ENCODE assay signal across 1 cellular context in the genomic region with DNA sequence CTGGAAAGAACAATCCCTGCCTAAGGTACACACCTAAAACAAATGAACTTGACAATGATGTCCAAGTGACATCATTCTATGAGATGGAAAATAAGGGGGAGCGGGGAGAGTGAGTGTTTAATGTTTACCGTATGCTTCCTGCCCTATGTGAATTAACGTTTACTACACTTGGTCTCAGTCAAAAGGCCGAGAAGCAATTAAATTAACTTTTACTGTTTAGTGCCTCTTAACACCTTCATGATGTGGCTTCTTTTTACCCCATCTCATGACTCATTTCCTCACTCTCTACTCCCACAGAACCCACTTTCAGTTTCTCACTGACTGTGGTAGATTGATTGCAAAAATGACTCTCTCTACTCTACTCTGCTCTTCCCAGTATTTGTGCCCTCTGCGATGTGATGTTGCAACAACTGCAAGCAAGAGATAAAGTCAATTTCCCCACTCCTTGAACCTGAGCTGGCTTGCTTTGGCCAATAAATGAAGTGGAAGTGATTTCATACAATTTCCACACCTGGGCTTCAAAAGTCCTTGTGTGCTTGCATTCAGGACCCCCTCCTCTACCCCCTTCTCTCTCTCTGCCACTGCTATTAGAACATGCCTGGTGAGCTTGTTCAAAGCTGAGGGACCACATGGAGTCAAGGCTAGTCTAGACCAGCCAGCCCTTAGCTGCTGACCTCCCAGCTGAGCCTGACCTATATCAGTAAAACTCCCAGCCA.
TF ChIP-seq lines count a peak whose summit lies in the region.

No MANE protein-coding gene starts in this region.

TF ChIP-seq in K562, 482 proteins besides CTCF, POLR2A, EP300 and RAD21 (continued from another document):
- TF ChIP-seq, protein P1, sequence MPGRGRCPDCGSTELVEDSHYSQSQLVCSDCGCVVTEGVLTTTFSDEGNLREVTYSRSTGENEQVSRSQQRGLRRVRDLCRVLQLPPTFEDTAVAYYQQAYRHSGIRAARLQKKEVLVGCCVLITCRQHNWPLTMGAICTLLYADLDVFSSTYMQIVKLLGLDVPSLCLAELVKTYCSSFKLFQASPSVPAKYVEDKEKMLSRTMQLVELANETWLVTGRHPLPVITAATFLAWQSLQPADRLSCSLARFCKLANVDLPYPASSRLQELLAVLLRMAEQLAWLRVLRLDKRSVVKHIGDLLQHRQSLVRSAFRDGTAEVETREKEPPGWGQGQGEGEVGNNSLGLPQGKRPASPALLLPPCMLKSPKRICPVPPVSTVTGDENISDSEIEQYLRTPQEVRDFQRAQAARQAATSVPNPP (IDR thresholded peaks at IDR 0.05; ENCODE audit: borderline replicate concordance, insufficient read depth, insufficient read length) = no peak
- no peak for TF ChIP-seq HNRNPL (IDR thresholded peaks at IDR 0.05; ENCODE audit: low read depth, low read length)
- TF ChIP-seq FOSL1 (tag; conservative IDR thresholded peaks at IDR 0.05) = peak; percentile 100
- TF ChIP-seq CEBPB (tag; IDR thresholded peaks at IDR 0.05) = peak; percentile 99
- TF ChIP-seq IRF1 (CRISPR knock-in tag; IDR thresholded peaks at IDR 0.05; ENCODE audit: borderline replicate concordance) = 0 out of 2 replicates have a peak, but pooled peaks have one; percentile 67
- TF ChIP-seq ZNF384 (IDR thresholded peaks at IDR 0.05; ENCODE audit: low read depth, low read length) = no peak
- TF ChIP-seq ZBTB5 (IDR thresholded peaks at IDR 0.05) = no peak
- TF ChIP-seq GABPA (tag; conservative IDR thresholded peaks at IDR 0.05; ENCODE audit: low read depth) = peak; percentile 45
- TF ChIP-seq RUNX1 (IDR thresholded peaks at IDR 0.05; ENCODE audit: low read depth) = no peak
- peak; percentile 90 for TF ChIP-seq ZNF232 (CRISPR knock-in tag; IDR thresholded peaks at IDR 0.05)
- no peak for TF ChIP-seq PTRF (tag; IDR thresholded peaks at IDR 0.05)
- no peak for TF ChIP-seq ILK (tag; IDR thresholded peaks at IDR 0.05; ENCODE audit: borderline replicate concordance, low read depth)
- no peak for TF ChIP-seq NFIX (CRISPR knock-in tag; IDR thresholded peaks at IDR 0.05; ENCODE audit: low read depth)
- peak; percentile 97 for TF ChIP-seq MEIS2 (IDR thresholded peaks at IDR 0.05; ENCODE audit: partially characterized antibody)
- TF ChIP-seq ZFP91 (CRISPR knock-in tag; IDR thresholded peaks at IDR 0.05) = no peak
- peak; percentile 94 for TF ChIP-seq HDAC2 (IDR thresholded peaks at IDR 0.05)
- no peak for TF ChIP-seq KLF13 (tag; IDR thresholded peaks at IDR 0.05; ENCODE audit: borderline replicate concordance, low read depth)
- no peak for TF ChIP-seq MCM5 (IDR thresholded peaks at IDR 0.05; ENCODE audit: low read depth)
- TF ChIP-seq USF1 (CRISPR knock-in tag; IDR thresholded peaks at IDR 0.05) = no peak
- TF ChIP-seq NFRKB (IDR thresholded peaks at IDR 0.05; ENCODE audit: low read depth) = no peak
- TF ChIP-seq ZNF444 (CRISPR knock-in tag; IDR thresholded peaks at IDR 0.05) = no peak
- TF ChIP-seq, protein P2, sequence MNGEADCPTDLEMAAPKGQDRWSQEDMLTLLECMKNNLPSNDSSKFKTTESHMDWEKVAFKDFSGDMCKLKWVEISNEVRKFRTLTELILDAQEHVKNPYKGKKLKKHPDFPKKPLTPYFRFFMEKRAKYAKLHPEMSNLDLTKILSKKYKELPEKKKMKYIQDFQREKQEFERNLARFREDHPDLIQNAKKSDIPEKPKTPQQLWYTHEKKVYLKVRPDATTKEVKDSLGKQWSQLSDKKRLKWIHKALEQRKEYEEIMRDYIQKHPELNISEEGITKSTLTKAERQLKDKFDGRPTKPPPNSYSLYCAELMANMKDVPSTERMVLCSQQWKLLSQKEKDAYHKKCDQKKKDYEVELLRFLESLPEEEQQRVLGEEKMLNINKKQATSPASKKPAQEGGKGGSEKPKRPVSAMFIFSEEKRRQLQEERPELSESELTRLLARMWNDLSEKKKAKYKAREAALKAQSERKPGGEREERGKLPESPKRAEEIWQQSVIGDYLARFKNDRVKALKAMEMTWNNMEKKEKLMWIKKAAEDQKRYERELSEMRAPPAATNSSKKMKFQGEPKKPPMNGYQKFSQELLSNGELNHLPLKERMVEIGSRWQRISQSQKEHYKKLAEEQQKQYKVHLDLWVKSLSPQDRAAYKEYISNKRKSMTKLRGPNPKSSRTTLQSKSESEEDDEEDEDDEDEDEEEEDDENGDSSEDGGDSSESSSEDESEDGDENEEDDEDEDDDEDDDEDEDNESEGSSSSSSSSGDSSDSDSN (IDR thresholded peaks at IDR 0.05; ENCODE audit: borderline replicate concordance in 1 of 2, low read depth in 2 of 2, low read length in 2 of 2) = 0 out of 4 replicates have a peak, but pooled peaks of 1 of the 2 experiments have one; percentile 24
- peak; percentile 69 for TF ChIP-seq HES1 (IDR thresholded peaks at IDR 0.05; ENCODE audit: low read depth)
- TF ChIP-seq ASH1L (IDR thresholded peaks at IDR 0.05; ENCODE audit: borderline replicate concordance, low read depth, partially characterized antibody) = no peak
- peak; percentile 77 for TF ChIP-seq SMAD4 (CRISPR knock-in tag; conservative IDR thresholded peaks at IDR 0.05)
- 0 out of 2 replicates have a peak, but pooled peaks have one; percentile 62 for TF ChIP-seq MYNN (IDR thresholded peaks at IDR 0.05)
- TF ChIP-seq MYNN (CRISPR knock-in tag; IDR thresholded peaks at IDR 0.05) = no peak
- TF ChIP-seq, protein P3, sequence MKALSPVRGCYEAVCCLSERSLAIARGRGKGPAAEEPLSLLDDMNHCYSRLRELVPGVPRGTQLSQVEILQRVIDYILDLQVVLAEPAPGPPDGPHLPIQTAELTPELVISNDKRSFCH (CRISPR knock-in tag; IDR thresholded peaks at IDR 0.05) = no peak
- TF ChIP-seq, protein P3 (tag; IDR thresholded peaks at IDR 0.05) = no peak
- TF ChIP-seq NR2C2 (CRISPR knock-in tag; IDR thresholded peaks at IDR 0.05) = no peak
- TF ChIP-seq NR2C2 (tag; IDR thresholded peaks at IDR 0.05) = peak; percentile 64
- TF ChIP-seq KAT8 (IDR thresholded peaks at IDR 0.05; ENCODE audit: low read depth) = no peak
- TF ChIP-seq CC2D1A (IDR thresholded peaks at IDR 0.05) = peak; percentile 45; the same call in 1 of the 2 replicates
- TF ChIP-seq ATF1 (CRISPR knock-in tag; IDR thresholded peaks at IDR 0.05) = no peak
- TF ChIP-seq ATF1 (tag; IDR thresholded peaks at IDR 0.05) = peak; percentile 68
- no peak for TF ChIP-seq ZNF507 (tag; conservative IDR thresholded peaks at IDR 0.05)
- TF ChIP-seq CBFA2T2 (conservative IDR thresholded peaks at IDR 0.05) = peak; percentile 93
- TF ChIP-seq MITF (IDR thresholded peaks at IDR 0.05) = 0 out of 2 replicates have a peak, but pooled peaks have one; percentile 42
- no peak for TF ChIP-seq KHSRP (IDR thresholded peaks at IDR 0.05)
TF ChIP-seq in K562: peak in this region for 118.
